In genomic region chr18:850960-851359, GRCh38 we compare ENCODE assay signal across 1 cellular context.
TF ChIP-seq lines count a peak whose summit lies in the region.

No MANE protein-coding gene starts in this region.

TF ChIP-seq in HepG2, 621 proteins besides CTCF, POLR2A, EP300 and RAD21 (continued from another document):
- no peak for TF ChIP-seq ZNF646 (CRISPR knock-in tag; IDR thresholded peaks at IDR 0.05)
